Comparison of ENCODE assay signal across 8 cellular contexts in the genomic region with DNA sequence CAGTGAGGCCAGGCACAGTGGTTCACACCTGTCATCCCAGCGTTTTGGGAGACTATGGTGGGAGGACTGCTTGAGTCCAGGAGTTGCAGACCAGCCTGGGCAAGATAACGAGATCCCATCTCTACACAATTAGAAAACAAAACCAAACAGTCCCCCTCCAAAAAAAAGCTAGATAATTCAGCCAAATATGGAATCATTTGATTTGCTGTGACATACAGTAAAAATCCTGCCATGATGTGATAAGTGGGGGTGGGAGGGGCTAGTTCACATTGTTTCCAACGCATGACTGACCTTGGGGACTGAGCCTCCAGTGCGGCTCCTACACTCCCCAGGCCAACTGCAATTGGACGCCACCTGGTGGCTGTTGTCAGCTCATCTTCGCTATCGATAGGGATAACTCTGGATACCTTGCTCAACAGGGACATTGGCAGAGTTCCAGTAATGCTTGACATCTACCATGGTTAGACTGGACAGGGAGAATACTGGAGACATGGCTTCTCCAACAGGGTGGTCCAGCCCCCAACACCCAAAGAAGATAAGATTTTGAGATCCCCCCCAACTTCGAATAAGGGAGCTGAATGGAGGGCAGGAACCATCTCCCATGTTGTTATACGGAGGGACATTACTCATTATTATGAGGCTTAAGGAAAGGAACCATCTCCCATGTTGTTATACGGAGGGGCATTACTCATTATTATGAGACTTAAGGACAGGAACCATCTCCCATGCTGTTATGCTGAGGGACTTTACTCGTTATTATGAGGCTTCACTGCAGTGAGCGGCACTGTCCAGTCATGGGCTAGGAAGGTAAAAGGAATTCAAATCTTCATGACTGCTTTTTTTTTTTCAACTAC.
A peak's percentile ranks its signal among the peaks of the same experiment; 100 is the strongest.
DNase-seq lines count a peak whose midpoint lies in the region; ATAC-seq and TF ChIP-seq lines count a peak whose summit lies in the region.

No MANE protein-coding gene starts in this region.

- no peaks in the 10 kb centered on the region for H3K9me3 ChIP-seq in lower lobe of right lung

- peak overlapping the region; percentile 82 for H3K27ac Mint-ChIP-seq in activated CD4-positive, alpha-beta T cell treated with anti-CD3 and anti-CD28 coated beads, Interleukin-2, amount 10 ng/mL, durations not matched to agents 7 days and 5 days
- H3K27ac Mint-ChIP-seq in stimulated activated effector memory CD8-positive, alpha-beta T cell treated with anti-CD3 and anti-CD28 coated beads, Interleukin-12 subunit alpha, Interleukin-12 subunit beta, amount 100 ng/mL, for 72 hours, result no peak overlapping the region

- DNase-seq in Ammon's horn (ENCODE audit: low spot score) (peak; percentile 88), NCI-H748 (lab: John Stamatoyannopoulos, UW; ENCODE audit: unreplicated experiment) (peak; percentile 94), dorsolateral prefrontal cortex (peak in 8 of 10 donors; percentile 17 to 73 (median 70)), lower lobe of right lung (peak; percentile 89)
- DNase-seq in activated CD4-positive, alpha-beta T cell treated with anti-CD3 and anti-CD28 coated beads, Interleukin-2, amount 10 ng/mL, durations not matched to agents 7 days and 5 days, result peak; percentile 69
- DNase-seq in stimulated activated effector memory CD8-positive, alpha-beta T cell treated with anti-CD3 and anti-CD28 coated beads, Interleukin-12 subunit alpha, Interleukin-12 subunit beta, amount 100 ng/mL, for 72 hours (ENCODE audit: low spot score in 2 of 2), result peak; percentile 45 to 79

- H3K36me3 ChIP-seq in lower lobe of right lung, result no peaks in the 10 kb centered on the region

- H3K36me3 Mint-ChIP-seq in activated CD4-positive, alpha-beta T cell treated with anti-CD3 and anti-CD28 coated beads, Interleukin-2, amount 10 ng/mL, durations not matched to agents 7 days and 5 days (ENCODE audit: low read depth), result no peaks in the 10 kb centered on the region
- H3K36me3 Mint-ChIP-seq in stimulated activated effector memory CD8-positive, alpha-beta T cell treated with anti-CD3 and anti-CD28 coated beads, Interleukin-12 subunit alpha, Interleukin-12 subunit beta, amount 100 ng/mL, for 72 hours, result no peaks in the 10 kb centered on the region

- H3K4me3 Mint-ChIP-seq in activated CD4-positive, alpha-beta T cell treated with anti-CD3 and anti-CD28 coated beads, Interleukin-2, amount 10 ng/mL, durations not matched to agents 7 days and 5 days, result no peak overlapping the region
- H3K4me3 Mint-ChIP-seq in stimulated activated effector memory CD8-positive, alpha-beta T cell treated with anti-CD3 and anti-CD28 coated beads, Interleukin-12 subunit alpha, Interleukin-12 subunit beta, amount 100 ng/mL, for 72 hours, result peak overlapping the region; percentile 27

- H3K4me1 Mint-ChIP-seq in activated CD4-positive, alpha-beta T cell treated with anti-CD3 and anti-CD28 coated beads, Interleukin-2, amount 10 ng/mL, durations not matched to agents 7 days and 5 days, result peaks cover 41% of the 10 kb centered on the region
- H3K4me1 Mint-ChIP-seq in stimulated activated effector memory CD8-positive, alpha-beta T cell treated with anti-CD3 and anti-CD28 coated beads, Interleukin-12 subunit alpha, Interleukin-12 subunit beta, amount 100 ng/mL, for 72 hours, result peaks cover 27% of the 10 kb centered on the region

- POLR2A ChIA-PET in activated CD4-positive, alpha-beta T cell treated with anti-CD3 and anti-CD28 coated beads, Interleukin-2, amount 10 ng/mL, durations not matched to agents 7 days and 5 days (lab: Charles Lee), result interaction anchor here (0.6 kb wide), 1 partner anchor 41 kb away, joined by 4 read pairs; no protein-coding TSS in a partner anchor

- ATAC-seq in GM19043 (IDR thresholded peaks at IDR 0.05; ENCODE audit: low read depth, unreplicated experiment), result peak; percentile 26
- peak; percentile 4 for ATAC-seq in HG03460 (IDR thresholded peaks at IDR 0.05; ENCODE audit: unreplicated experiment)
- ATAC-seq in lower lobe of right lung, result peak; percentile 95 to 96
- peak; percentile 83 for ATAC-seq in stimulated activated effector memory CD8-positive, alpha-beta T cell treated with anti-CD3 and anti-CD28 coated beads, Interleukin-12 subunit alpha, Interleukin-12 subunit beta, amount 100 ng/mL, for 72 hours

- H3K4me1 ChIP-seq in lower lobe of right lung, result no peaks in the 10 kb centered on the region

- H3K27ac ChIP-seq in dorsolateral prefrontal cortex (peak overlapping the region in 2 of 59 donors; percentile 29 to 38), lower lobe of right lung (no peak overlapping the region)

- intact Hi-C loops in dorsolateral prefrontal cortex (cut with DNase I) (loop anchor here (2.0 to 5.0 kb wide), 2 partner anchors 139 to 189 kb away; no protein-coding TSS in a partner anchor), lower lobe of right lung (cut with DNase I) (loop anchor here (10.0 kb wide), 1 partner anchor 131 kb away; the partner anchor contains the start of gene TGIF1)

- CTCF ChIA-PET in activated CD4-positive, alpha-beta T cell treated with anti-CD3 and anti-CD28 coated beads, Interleukin-2, amount 10 ng/mL, durations not matched to agents 7 days and 5 days (lab: Charles Lee), result interaction anchor here (0.6 to 4.2 kb wide), 20 partner anchors 9 to 307 kb away, joined by 3 to 44 read pairs (median 4); no protein-coding TSS in a partner anchor

- no peaks in the 10 kb centered on the region for H3K27me3 Mint-ChIP-seq in activated CD4-positive, alpha-beta T cell treated with anti-CD3 and anti-CD28 coated beads, Interleukin-2, amount 10 ng/mL, durations not matched to agents 7 days and 5 days

- H3K4me3 ChIP-seq in dorsolateral prefrontal cortex (no peak overlapping the region), lower lobe of right lung (no peak overlapping the region)

- no peaks in the 10 kb centered on the region for H3K27me3 ChIP-seq in dorsolateral prefrontal cortex
- H3K27me3 ChIP-seq in lower lobe of right lung (ENCODE audit: low read depth), result no peaks in the 10 kb centered on the region

- H3K9me3 Mint-ChIP-seq in activated CD4-positive, alpha-beta T cell treated with anti-CD3 and anti-CD28 coated beads, Interleukin-2, amount 10 ng/mL, durations not matched to agents 7 days and 5 days, result no peaks in the 10 kb centered on the region
- H3K9me3 Mint-ChIP-seq in stimulated activated effector memory CD8-positive, alpha-beta T cell treated with anti-CD3 and anti-CD28 coated beads, Interleukin-12 subunit alpha, Interleukin-12 subunit beta, amount 100 ng/mL, for 72 hours, result no peaks in the 10 kb centered on the region

- TF ChIP-seq CTCF in dorsolateral prefrontal cortex (IDR thresholded peaks at IDR 0.05 in 54 of 56, conservative IDR thresholded peaks at IDR 0.05 in 2 of 56; ENCODE audit: low read depth in 1 of 56, partially characterized antibody in 56 of 56) (peak; percentile 45 to 88 (median 74)), lower lobe of right lung (IDR thresholded peaks at IDR 0.05) (peak; percentile 76)

Comparison
In these comparisons a context has a peak if more than half of its experiments do, and no peak if none do; other contexts are left out.
1. ATAC-seq: peak in every context shown above with its lines; median percentile 96 in lower lobe of right lung; 83 in stimulated activated effector memory CD8-positive, alpha-beta T cell treated with anti-CD3 and anti-CD28 coated beads, Interleukin-12 subunit alpha, Interleukin-12 subunit beta, amount 100 ng/mL, for 72 hours; 26 in GM19043; 4 in HG03460.